In genomic region chr12:122427403-122427802, GRCh38 we compare ENCODE assay signal across 1 cellular context.
A peak's percentile ranks its signal among the peaks of the same experiment; 100 is the strongest.
TF ChIP-seq lines count a peak whose summit lies in the region.

No MANE protein-coding gene starts in this region.

TF ChIP-seq in HepG2, 621 proteins besides CTCF, POLR2A, EP300 and RAD21:
- TF ChIP-seq ZNF460 (CRISPR knock-in tag; IDR thresholded peaks at IDR 0.05; ENCODE audit: borderline replicate concordance) = peak; percentile 62
- TF ChIP-seq ZNF414 (CRISPR knock-in tag; IDR thresholded peaks at IDR 0.05) = no peak
- TF ChIP-seq CENPBD1 (CRISPR knock-in tag; IDR thresholded peaks at IDR 0.05; ENCODE audit: borderline replicate concordance, low read depth) = no peak
- TF ChIP-seq POGZ (CRISPR knock-in tag; IDR thresholded peaks at IDR 0.05) = no peak
- TF ChIP-seq DBP (CRISPR knock-in tag; IDR thresholded peaks at IDR 0.05; ENCODE audit: not compliant biosample characterization) = no peak
- no peak for TF ChIP-seq MLLT10 (CRISPR knock-in tag; IDR thresholded peaks at IDR 0.05)
- TF ChIP-seq NFATC3 (CRISPR knock-in tag; IDR thresholded peaks at IDR 0.05) = no peak
- no peak for TF ChIP-seq HNRNPLL (IDR thresholded peaks at IDR 0.05; ENCODE audit: low read depth, low read length, poor library complexity, severe bottlenecking)
- no peak for TF ChIP-seq STAT5B (CRISPR knock-in tag; IDR thresholded peaks at IDR 0.05)
- TF ChIP-seq FOXA1 (IDR thresholded peaks at IDR 0.05) = no peak
- TF ChIP-seq FOXA1 (CRISPR knock-in tag; IDR thresholded peaks at IDR 0.05) = no peak
- TF ChIP-seq ZKSCAN8 (CRISPR knock-in tag; IDR thresholded peaks at IDR 0.05; ENCODE audit: borderline replicate concordance) = no peak
- TF ChIP-seq HNRNPUL1 (IDR thresholded peaks at IDR 0.05; ENCODE audit: low read depth, low read length) = no peak
- no peak for TF ChIP-seq SMAD1 (CRISPR knock-in tag; IDR thresholded peaks at IDR 0.05; ENCODE audit: borderline replicate concordance, low read depth)
- no peak for TF ChIP-seq ZBTB14 (CRISPR knock-in tag; IDR thresholded peaks at IDR 0.05)
- no peak for TF ChIP-seq TIGD3 (CRISPR knock-in tag; IDR thresholded peaks at IDR 0.05; ENCODE audit: borderline replicate concordance)
- TF ChIP-seq ZMAT3 (CRISPR knock-in tag; conservative IDR thresholded peaks at IDR 0.05) = no peak
- no peak for TF ChIP-seq ZNF652 (CRISPR knock-in tag; IDR thresholded peaks at IDR 0.05; ENCODE audit: borderline replicate concordance, low read depth)
- peak; percentile 46; the same call in 1 of the 2 replicates for TF ChIP-seq CEBPG (CRISPR knock-in tag; IDR thresholded peaks at IDR 0.05)
- no peak for TF ChIP-seq E2F1 (CRISPR knock-in tag; IDR thresholded peaks at IDR 0.05)
- no peak for TF ChIP-seq KDM3A (CRISPR knock-in tag; IDR thresholded peaks at IDR 0.05; ENCODE audit: low read depth)
- no peak for TF ChIP-seq XBP1 (CRISPR knock-in tag; IDR thresholded peaks at IDR 0.05)
- TF ChIP-seq ZHX1 (CRISPR knock-in tag; IDR thresholded peaks at IDR 0.05; ENCODE audit: low read depth) = no peak
- peak; percentile 44; the same call in 1 of the 2 replicates for TF ChIP-seq ZNF362 (CRISPR knock-in tag; IDR thresholded peaks at IDR 0.05; ENCODE audit: borderline replicate concordance)
- TF ChIP-seq CEBPB (IDR thresholded peaks at IDR 0.05; ENCODE audit: borderline replicate concordance, low read depth, low read length) = peak; percentile 74
- no peak for TF ChIP-seq ZNF724P (CRISPR knock-in tag; IDR thresholded peaks at IDR 0.05; ENCODE audit: borderline replicate concordance)
- TF ChIP-seq ZNF775 (CRISPR knock-in tag; IDR thresholded peaks at IDR 0.05; ENCODE audit: borderline replicate concordance) = no peak
- TF ChIP-seq MTF2 (CRISPR knock-in tag; IDR thresholded peaks at IDR 0.05; ENCODE audit: borderline replicate concordance) = no peak
